In genomic region chr22:42696331-42696967, GRCh38 we compare ENCODE assay signal across 23 cellular contexts. TPM values are rescaled to one million over a fixed set of nuclear protein-coding genes. Genes with fewer than 3 reads are reported as not detected.
DNase-seq lines count a peak whose midpoint lies in the region; ATAC-seq, FAIRE-seq and TF ChIP-seq lines count a peak whose summit lies in the region.
"Had no signal": no experiment of that assay in that cellular context is flagged by ENCODE, and none has a peak within 500 bp of the region (broad histone marks: within the 10 kb centered on the region; RNA-seq: fewer than 3 reads in every experiment).

No MANE protein-coding gene starts in this region.

- peaks cover 13 to 23% of the 10 kb centered on the region in 2 donors for H3K4me1 ChIP-seq in esophagus (ENCODE audit: control insufficient read depth in 2 of 2, insufficient read depth in 2 of 2, low read length in 1 of 2)

- peaks cover 32% of the 10 kb centered on the region for H3K4me1 Mint-ChIP-seq in nephron progenitor cell
- H3K4me1 Mint-ChIP-seq: activated T-helper 17 cell treated with anti-CD3 and anti-CD28 coated beads, Interleukin-2, amount 50 U/mL, for 72 hours; stimulated activated naive CD8-positive, alpha-beta T cell treated with anti-CD3 and anti-CD28 coated beads, Interleukin-15, amount 100 ng/mL, for 72 hours had no signal

- H3K9me3 Mint-ChIP-seq in nephron progenitor cell = no peaks in the 10 kb centered on the region
- H3K9me3 Mint-ChIP-seq: activated T-helper 17 cell treated with anti-CD3 and anti-CD28 coated beads, Interleukin-2, amount 50 U/mL, for 72 hours; natural killer cell treated with Interleukin-12 subunit alpha and Interleukin-12 subunit beta and Interleukin-15 and Interleukin-18, amount 100 ng/mL, for 72 hours; stimulated activated naive CD8-positive, alpha-beta T cell treated with anti-CD3 and anti-CD28 coated beads, Interleukin-15, amount 100 ng/mL, for 72 hours; T-helper 2 cell treated with Interferon-gamma antibody and Interleukin-4, amounts not matched to agents 5 μg/mL and 100 μg/mL, for 36 hours had no signal

- peak; percentile 84 for FAIRE-seq in urothelium cell line (lab: Jason Lieb, UNC)
- FAIRE-seq: D721Med, GM12892 had no signal

- TF ChIP-seq CTCF in nephron progenitor cell (IDR thresholded peaks at IDR 0.05) = no peak

- peak overlapping the region; percentile 59 for H3K27ac Mint-ChIP-seq in nephron progenitor cell
- H3K27ac Mint-ChIP-seq: activated T-helper 17 cell treated with anti-CD3 and anti-CD28 coated beads, Interleukin-2, amount 50 U/mL, for 72 hours; B cell; natural killer cell treated with Interleukin-12 subunit alpha and Interleukin-12 subunit beta and Interleukin-15 and Interleukin-18, amount 100 ng/mL, for 72 hours; stimulated activated naive CD8-positive, alpha-beta T cell treated with anti-CD3 and anti-CD28 coated beads, Interleukin-15, amount 100 ng/mL, for 72 hours; T-helper 2 cell treated with Interferon-gamma antibody and Interleukin-4, amounts not matched to agents 5 μg/mL and 100 μg/mL, for 36 hours had no signal

- DNase-seq in NAMALWA (ENCODE audit: low spot score) (peak; percentile 41), nephron progenitor cell (no peak), urothelium cell line (ENCODE audit: low spot score) (no peak)
- no peak for DNase-seq in activated naive CD4-positive, alpha-beta T cell treated with Interleukin-2 at 50 U/mL for 16 hours
- DNase-seq: activated CD4-positive, CD25-positive, alpha-beta regulatory T cell treated with anti-CD3 and anti-CD28 coated beads, Interleukin-2, amount 50 U/mL, for 72 hours; adrenal gland; foreskin melanocyte; GDM1; GM23248; lower lobe of right lung; NCI-H2029 treated with DMSO at 0.1 percent for 48 hours; NCI-H510A treated with DMSO at 0.1 percent for 48 hours; SJCRH30; stimulated activated naive CD8-positive, alpha-beta T cell treated with anti-CD3 and anti-CD28 coated beads, Interleukin-15, amount 100 ng/mL, for 72 hours had no signal

- H3K27ac ChIP-seq in esophagus (ENCODE audit: low read depth in 2 of 2, low read length in 1 of 2) = peak overlapping the region; percentile 48 to 78
- H3K27ac ChIP-seq: GM23248, lower lobe of right lung, SJCRH30 had no signal

- H3K36me3 ChIP-seq in esophagus (ENCODE audit: control insufficient read depth in 2 of 2, insufficient read depth in 2 of 2, low read length in 1 of 2) = peaks cover 0 to 16% of the 10 kb centered on the region in 2 donors
- H3K36me3 ChIP-seq: adrenal gland, SJCRH30 had no signal

- no peak overlapping the region for H3K4me3 Mint-ChIP-seq in nephron progenitor cell
- H3K4me3 Mint-ChIP-seq: activated T-helper 17 cell treated with anti-CD3 and anti-CD28 coated beads, Interleukin-2, amount 50 U/mL, for 72 hours; B cell; natural killer cell treated with Interleukin-12 subunit alpha and Interleukin-12 subunit beta and Interleukin-15 and Interleukin-18, amount 100 ng/mL, for 72 hours; stimulated activated naive CD8-positive, alpha-beta T cell treated with anti-CD3 and anti-CD28 coated beads, Interleukin-15, amount 100 ng/mL, for 72 hours; T-helper 2 cell treated with Interferon-gamma antibody and Interleukin-4, amounts not matched to agents 5 μg/mL and 100 μg/mL, for 36 hours had no signal

- WGBS in esophagus, 2 donors = 84 to 89% methylated on average over 10 of the region's 10 CpGs

- H3K36me3 Mint-ChIP-seq in nephron progenitor cell (ENCODE audit: low read depth) = no peaks in the 10 kb centered on the region
- H3K36me3 Mint-ChIP-seq: natural killer cell treated with Interleukin-12 subunit alpha and Interleukin-12 subunit beta and Interleukin-15 and Interleukin-18, amount 100 ng/mL, for 72 hours had no signal

- no peaks in the 10 kb centered on the region for H3K9me3 ChIP-seq in esophagus (ENCODE audit: control insufficient read depth in 2 of 2, insufficient read depth in 1 of 2, low read depth in 1 of 2, low read length in 1 of 2)
- H3K9me3 ChIP-seq: adrenal gland, lower lobe of right lung, SJCRH30 had no signal

- no peaks in the 10 kb centered on the region for H3K27me3 Mint-ChIP-seq in nephron progenitor cell (ENCODE audit: low read depth, poor library complexity)
- H3K27me3 Mint-ChIP-seq: activated T-helper 17 cell treated with anti-CD3 and anti-CD28 coated beads, Interleukin-2, amount 50 U/mL, for 72 hours; B cell; natural killer cell treated with Interleukin-12 subunit alpha and Interleukin-12 subunit beta and Interleukin-15 and Interleukin-18, amount 100 ng/mL, for 72 hours; stimulated activated naive CD8-positive, alpha-beta T cell treated with anti-CD3 and anti-CD28 coated beads, Interleukin-15, amount 100 ng/mL, for 72 hours had no signal

- no peak for ATAC-seq in GM18517 (IDR thresholded peaks at IDR 0.05; ENCODE audit: unreplicated experiment)
- no peak for ATAC-seq in HG03159 (IDR thresholded peaks at IDR 0.05; ENCODE audit: unreplicated experiment)
- ATAC-seq: activated T-helper 17 cell treated with anti-CD3 and anti-CD28 coated beads, Interleukin-2, amount 50 U/mL, for 72 hours; natural killer cell treated with Interleukin-12 subunit alpha and Interleukin-12 subunit beta and Interleukin-15 and Interleukin-18, amount 100 ng/mL, for 72 hours; stimulated activated naive CD8-positive, alpha-beta T cell treated with anti-CD3 and anti-CD28 coated beads, Interleukin-15, amount 100 ng/mL, for 72 hours had no signal

- no peak overlapping the region for H3K4me3 ChIP-seq in esophagus (ENCODE audit: low read depth in 1 of 2, low read length in 2 of 2)
- H3K4me3 ChIP-seq: adrenal gland, GM23248, lower lobe of right lung, SJCRH30 had no signal

- no peaks in the 10 kb centered on the region for H3K27me3 ChIP-seq in esophagus (ENCODE audit: control insufficient read depth in 1 of 2, insufficient read depth in 2 of 2, low read length in 2 of 2)
- H3K27me3 ChIP-seq: adrenal gland, SJCRH30 had no signal

RNA-seq across cellular contexts. Expression of gene A4GALT, which starts 24.2 kb away (rescaled TPM):
- 10 to 100 TPM; 19.3 to 50.3 TPM for polyA plus RNA-seq in esophagus

RNA-seq across cellular contexts. Expression of gene CYB5R3, which starts 47.3 kb away (rescaled TPM):
- 100 to 1,000 TPM in 1 of 2 donors, 10 to 100 TPM in 1; 52.7 to 112 TPM for polyA plus RNA-seq in esophagus

RNA-seq across cellular contexts. Expression of gene ATP5MGL, which starts 56.0 kb away (rescaled TPM):
- polyA plus RNA-seq in esophagus = under 1 TPM in 1 of 2 donors, not detected in 1; 0.31 TPM
- polyA plus RNA-seq: adrenal gland, GM23248 had no signal
